In the genomic region with DNA sequence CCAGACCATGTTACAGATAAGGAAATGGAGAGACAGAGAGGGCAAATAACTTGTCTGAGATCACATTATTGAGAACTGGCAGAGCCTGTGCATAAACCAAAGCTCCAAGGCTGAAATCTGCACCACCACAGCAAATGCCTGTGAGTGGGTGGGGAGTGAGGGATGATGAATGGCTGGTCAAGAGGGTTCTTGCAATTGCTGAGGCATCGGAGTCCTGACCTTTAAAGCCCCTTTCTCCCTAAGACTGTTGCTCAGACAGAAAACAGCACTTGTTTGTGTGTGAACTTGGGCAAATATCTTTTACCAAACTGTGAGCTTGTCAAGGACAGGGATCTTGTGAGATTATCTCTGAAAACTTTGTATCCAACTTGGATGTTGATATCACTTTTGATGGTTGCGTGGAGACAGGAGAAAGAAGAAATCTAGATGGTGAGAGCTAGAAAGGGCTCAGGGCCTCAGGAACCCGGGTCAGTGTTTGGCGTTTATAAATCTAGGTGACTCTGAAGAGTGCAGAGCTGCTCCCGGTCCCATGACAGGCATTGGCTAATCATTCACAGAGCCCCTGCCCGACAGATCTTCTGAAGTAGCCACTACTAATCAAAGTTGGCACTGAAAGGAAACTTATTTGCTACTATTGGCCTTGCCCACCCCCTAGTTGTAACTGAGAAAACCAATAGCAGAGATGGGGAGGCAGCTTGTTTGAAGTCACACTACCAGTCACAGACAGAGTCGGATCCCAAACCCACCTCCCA, we compare ENCODE assay signal across 31 cellular contexts.
DNase-seq lines count a peak whose midpoint lies in the region; ATAC-seq, FAIRE-seq and TF ChIP-seq lines count a peak whose summit lies in the region.
"Had no signal": no experiment of that assay in that cellular context is flagged by ENCODE, and none has a peak within 500 bp of the region (broad histone marks: within the 10 kb centered on the region; RNA-seq: fewer than 3 reads in every experiment).

No MANE protein-coding gene starts in this region.

- no peaks in the 10 kb centered on the region for H3K4me1 Mint-ChIP-seq in effector memory CD8-positive, alpha-beta T cell (ENCODE audit: low read depth in 2 of 2)
- H3K4me1 Mint-ChIP-seq: naive thymus-derived CD4-positive, alpha-beta T cell had no signal

- FAIRE-seq in pancreas (lab: Jason Lieb, UNC): no peak
- FAIRE-seq: GM12878, GM19239 had no signal

- no peak overlapping the region for H3K4me3 Mint-ChIP-seq in effector memory CD8-positive, alpha-beta T cell
- H3K4me3 Mint-ChIP-seq: activated T-cell treated with anti-CD3 and anti-CD28 coated beads, Interleukin-2, amount 50 U/mL, for 72 hours; CD4-positive, alpha-beta T cell; immature natural killer cell; naive thymus-derived CD4-positive, alpha-beta T cell; stimulated activated naive B cell treated with anti-CD40 and anti-IgM and Interleukin-4, amounts not matched to agents 10 μg/mL and 1 μg/mL and 100 μg/mL, for 72 hours; T-helper 1 cell treated with Interleukin-12 subunit alpha and Interleukin-12 subunit beta and Interleukin-4 antibody, amounts not matched to agents 30 μg/mL and 1 μg/mL, for 36 hours had no signal

- DNase-seq in cardiac muscle cell (ENCODE audit: low read depth in 1 of 2, low spot score in 1 of 2) (peak in 1 of 2 donors; percentile 48), heart left ventricle (no peak), left kidney (ENCODE audit: low read depth, low spot score) (peak; percentile 61), pancreas (peak in 3 of 6 donors; percentile 35 to 66 (median 49)), coronary artery (ENCODE audit: low spot score) (no peak), NCI-H1105 (lab: John Stamatoyannopoulos, UW) (no peak), NCI-H748 treated with DMSO at 0.1 percent for 48 hours (lab: John Stamatoyannopoulos, UW) (no peak)
- no peak for DNase-seq in effector memory CD8-positive, alpha-beta T cell
- DNase-seq: activated CD4-positive, CD25-positive, alpha-beta regulatory T cell; activated naive CD4-positive, alpha-beta T cell treated with Interleukin-2 at 50 U/mL for 16 hours; activated T-cell treated with anti-CD3 and anti-CD28 coated beads, Interleukin-2, amount 50 U/mL, for 72 hours; adrenal gland; brain microvascular endothelial cell; CD4-positive, alpha-beta T cell; hypothalamus; immature natural killer cell; left ventricle myocardium inferior; MG63; naive thymus-derived CD4-positive, alpha-beta T cell; NCI-H1105 treated with DMSO at 0.1 percent for 48 hours; NCI-H526; nucleus accumbens; PC-3; Right ventricle myocardium superior; stimulated activated naive B cell treated with anti-CD40 and anti-IgM and Interleukin-4, amounts not matched to agents 10 μg/mL and 1 μg/mL and 100 μg/mL, for 72 hours had no signal

- no peak overlapping the region for H3K27ac Mint-ChIP-seq in effector memory CD8-positive, alpha-beta T cell
- H3K27ac Mint-ChIP-seq: activated T-cell treated with anti-CD3 and anti-CD28 coated beads, Interleukin-2, amount 50 U/mL, for 72 hours; CD4-positive, alpha-beta T cell; immature natural killer cell; naive thymus-derived CD4-positive, alpha-beta T cell; stimulated activated naive B cell treated with anti-CD40 and anti-IgM and Interleukin-4, amounts not matched to agents 10 μg/mL and 1 μg/mL and 100 μg/mL, for 72 hours; T-helper 1 cell treated with Interleukin-12 subunit alpha and Interleukin-12 subunit beta and Interleukin-4 antibody, amounts not matched to agents 30 μg/mL and 1 μg/mL, for 36 hours had no signal

- TF ChIP-seq CTCF in cardiac muscle cell (IDR thresholded peaks at IDR 0.05; ENCODE audit: low read depth, low read length) (no peak), heart left ventricle (IDR thresholded peaks at IDR 0.05) (no peak), pancreas (IDR thresholded peaks at IDR 0.05) (no peak), coronary artery (IDR thresholded peaks at IDR 0.05) (no peak)

- H3K4me3 ChIP-seq in cardiac muscle cell: no peak overlapping the region
- H3K4me3 ChIP-seq in heart left ventricle: no peak overlapping the region
- H3K4me3 ChIP-seq in pancreas: no peak overlapping the region
- H3K4me3 ChIP-seq in coronary artery: no peak overlapping the region
- H3K4me3 ChIP-seq: adrenal gland, gastroesophageal sphincter, GM12878, left ventricle myocardium inferior, MG63 had no signal

- H3K36me3 ChIP-seq in cardiac muscle cell: no peaks in the 10 kb centered on the region
- H3K36me3 ChIP-seq in heart left ventricle: no peaks in the 10 kb centered on the region
- H3K36me3 ChIP-seq in pancreas: no peaks in the 10 kb centered on the region
- H3K36me3 ChIP-seq: adrenal gland, brain microvascular endothelial cell, gastroesophageal sphincter, left ventricle myocardium inferior, MG63 had no signal

- no peaks in the 10 kb centered on the region for H3K27me3 ChIP-seq in cardiac muscle cell
- peaks cover 0 to 14% (median 0%) of the 10 kb centered on the region in 9 donors for H3K27me3 ChIP-seq in heart left ventricle
- no peaks in the 10 kb centered on the region for H3K27me3 ChIP-seq in pancreas
- H3K27me3 ChIP-seq: adrenal gland had no signal

- no peak for TF ChIP-seq POLR2A in heart left ventricle (IDR thresholded peaks at IDR 0.05)

- H3K27ac ChIP-seq in cardiac muscle cell: peak overlapping the region; percentile 44
- no peak overlapping the region for H3K27ac ChIP-seq in heart left ventricle
- peak overlapping the region in 2 of 4 donors; percentile 72 to 82 for H3K27ac ChIP-seq in pancreas
- H3K27ac ChIP-seq in coronary artery: no peak overlapping the region
- H3K27ac ChIP-seq: adrenal gland, brain microvascular endothelial cell, gastroesophageal sphincter, KMS-11, left ventricle myocardium inferior had no signal

- no peaks in the 10 kb centered on the region for H3K9me3 Mint-ChIP-seq in effector memory CD8-positive, alpha-beta T cell
- H3K9me3 Mint-ChIP-seq: activated T-cell treated with anti-CD3 and anti-CD28 coated beads, Interleukin-2, amount 50 U/mL, for 72 hours; CD4-positive, alpha-beta T cell; immature natural killer cell; stimulated activated naive B cell treated with anti-CD40 and anti-IgM and Interleukin-4, amounts not matched to agents 10 μg/mL and 1 μg/mL and 100 μg/mL, for 72 hours; T-helper 1 cell treated with Interleukin-12 subunit alpha and Interleukin-12 subunit beta and Interleukin-4 antibody, amounts not matched to agents 30 μg/mL and 1 μg/mL, for 36 hours had no signal

- H3K27me3 Mint-ChIP-seq in effector memory CD8-positive, alpha-beta T cell: peaks cover 42 to 66% of the 10 kb centered on the region in 2 donors

- peaks cover 20% of the 10 kb centered on the region for H3K4me1 ChIP-seq in cardiac muscle cell (ENCODE audit: low read depth)
- H3K4me1 ChIP-seq in heart left ventricle: peaks cover 0 to 12% (median 2%) of the 10 kb centered on the region in 12 donors
- H3K4me1 ChIP-seq in pancreas: peaks cover 12 to 25% (median 24%) of the 10 kb centered on the region in 3 donors

- H3K36me3 Mint-ChIP-seq in effector memory CD8-positive, alpha-beta T cell (ENCODE audit: insufficient read depth): no peaks in the 10 kb centered on the region
- H3K36me3 Mint-ChIP-seq: immature natural killer cell; naive thymus-derived CD4-positive, alpha-beta T cell; stimulated activated naive B cell treated with anti-CD40 and anti-IgM and Interleukin-4, amounts not matched to agents 10 μg/mL and 1 μg/mL and 100 μg/mL, for 72 hours had no signal

- intact Hi-C loops in heart left ventricle (cut with DNase I) (no loop called here), pancreas (cut with DNase I) (loop anchor here in 1 of 3 donors (10.0 kb wide), 1 partner anchor 105 kb away; no protein-coding TSS in a partner anchor)

- 64 to 71% (median 69%) methylated on average over 7 of the region's 7 CpGs for WGBS in heart left ventricle, 4 donors
- WGBS in pancreas, 2 donors: 27 to 35% methylated on average over 7 of the region's 7 CpGs

- H3K9me3 ChIP-seq in cardiac muscle cell (ENCODE audit: low read depth) (no peaks in the 10 kb centered on the region), heart left ventricle (no peaks in the 10 kb centered on the region), pancreas (no peaks in the 10 kb centered on the region)
- H3K9me3 ChIP-seq: adrenal gland, gastroesophageal sphincter, left ventricle myocardium inferior, MG63 had no signal

- no peak for ATAC-seq in heart left ventricle
- peak in 3 of 4 donors; percentile 62 to 68 (median 63) for ATAC-seq in pancreas
- ATAC-seq in effector memory CD8-positive, alpha-beta T cell (replicated peaks): no peak
- ATAC-seq: activated T-cell treated with anti-CD3 and anti-CD28 coated beads, Interleukin-2, amount 50 U/mL, for 72 hours; gastroesophageal sphincter; GM12878; naive thymus-derived CD4-positive, alpha-beta T cell; PC-3; SK-N-SH treated with all-trans-retinoic acid at 6 μM for 48 hours; stimulated activated naive B cell treated with anti-CD40 and anti-IgM and Interleukin-4, amounts not matched to agents 10 μg/mL and 1 μg/mL and 100 μg/mL, for 72 hours had no signal

Comparison
In these comparisons a context has a peak if more than half of its experiments do, and no peak if none do; other contexts are left out.
1. ATAC-seq: peak in pancreas (3 of 4); none in heart left ventricle (0 of 4) and effector memory CD8-positive, alpha-beta T cell (single experiment).